ENCODE assay signal across 1 cellular context in the genomic region with DNA sequence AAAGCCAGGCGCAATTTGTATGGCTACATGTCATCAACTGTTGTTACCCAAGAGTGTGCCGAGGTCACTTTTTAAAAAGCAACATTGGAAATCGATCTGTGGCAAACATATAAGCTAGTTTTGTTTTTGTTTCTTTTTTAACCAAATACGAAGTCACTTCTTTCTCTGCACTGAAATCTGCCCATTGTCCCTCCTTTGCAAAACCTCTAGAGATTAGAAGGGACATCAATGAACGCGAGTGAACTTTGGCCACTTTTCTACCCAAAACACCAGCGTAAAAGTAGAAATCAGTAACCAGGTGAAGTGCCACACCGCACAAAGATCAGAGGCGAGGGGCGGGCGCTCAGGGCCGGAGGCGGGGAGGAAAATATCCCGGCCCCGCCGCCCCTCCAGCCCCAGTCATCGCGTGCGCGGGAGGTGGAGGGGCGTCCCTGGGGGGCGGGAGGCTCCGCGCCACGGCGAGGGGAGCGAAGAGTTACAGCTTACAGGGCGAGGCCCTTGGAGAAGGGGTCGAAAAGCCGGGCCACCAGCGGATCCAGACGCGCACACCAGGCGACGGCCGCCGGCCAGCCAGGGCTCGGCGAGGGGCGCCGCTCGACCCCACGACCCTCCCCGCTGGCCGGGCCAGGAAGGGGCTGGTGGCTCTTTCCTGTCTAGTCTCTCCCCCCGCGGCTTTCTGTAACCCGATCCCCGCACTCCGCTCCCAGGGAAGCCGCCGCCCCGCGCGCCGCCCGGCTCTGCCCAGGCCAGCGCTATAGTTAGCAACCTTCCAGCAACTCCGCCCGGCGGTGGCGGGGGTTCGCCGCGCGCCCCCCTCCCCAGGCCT.
TF ChIP-seq lines count a peak whose summit lies in the region.

No MANE protein-coding gene starts in this region.

TF ChIP-seq in HEK293, 187 proteins besides CTCF, POLR2A, EP300 and RAD21 (continued from another document and continues in another):
- TF ChIP-seq, protein P1, sequence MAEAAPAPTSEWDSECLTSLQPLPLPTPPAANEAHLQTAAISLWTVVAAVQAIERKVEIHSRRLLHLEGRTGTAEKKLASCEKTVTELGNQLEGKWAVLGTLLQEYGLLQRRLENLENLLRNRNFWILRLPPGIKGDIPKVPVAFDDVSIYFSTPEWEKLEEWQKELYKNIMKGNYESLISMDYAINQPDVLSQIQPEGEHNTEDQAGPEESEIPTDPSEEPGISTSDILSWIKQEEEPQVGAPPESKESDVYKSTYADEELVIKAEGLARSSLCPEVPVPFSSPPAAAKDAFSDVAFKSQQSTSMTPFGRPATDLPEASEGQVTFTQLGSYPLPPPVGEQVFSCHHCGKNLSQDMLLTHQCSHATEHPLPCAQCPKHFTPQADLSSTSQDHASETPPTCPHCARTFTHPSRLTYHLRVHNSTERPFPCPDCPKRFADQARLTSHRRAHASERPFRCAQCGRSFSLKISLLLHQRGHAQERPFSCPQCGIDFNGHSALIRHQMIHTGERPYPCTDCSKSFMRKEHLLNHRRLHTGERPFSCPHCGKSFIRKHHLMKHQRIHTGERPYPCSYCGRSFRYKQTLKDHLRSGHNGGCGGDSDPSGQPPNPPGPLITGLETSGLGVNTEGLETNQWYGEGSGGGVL (tag by site-specific recombination; IDR thresholded peaks at IDR 0.05), result peak; percentile 96
- TF ChIP-seq BCL11B (tag by site-specific recombination; IDR thresholded peaks at IDR 0.05; ENCODE audit: low read depth), result no peak
- TF ChIP-seq, protein P2, sequence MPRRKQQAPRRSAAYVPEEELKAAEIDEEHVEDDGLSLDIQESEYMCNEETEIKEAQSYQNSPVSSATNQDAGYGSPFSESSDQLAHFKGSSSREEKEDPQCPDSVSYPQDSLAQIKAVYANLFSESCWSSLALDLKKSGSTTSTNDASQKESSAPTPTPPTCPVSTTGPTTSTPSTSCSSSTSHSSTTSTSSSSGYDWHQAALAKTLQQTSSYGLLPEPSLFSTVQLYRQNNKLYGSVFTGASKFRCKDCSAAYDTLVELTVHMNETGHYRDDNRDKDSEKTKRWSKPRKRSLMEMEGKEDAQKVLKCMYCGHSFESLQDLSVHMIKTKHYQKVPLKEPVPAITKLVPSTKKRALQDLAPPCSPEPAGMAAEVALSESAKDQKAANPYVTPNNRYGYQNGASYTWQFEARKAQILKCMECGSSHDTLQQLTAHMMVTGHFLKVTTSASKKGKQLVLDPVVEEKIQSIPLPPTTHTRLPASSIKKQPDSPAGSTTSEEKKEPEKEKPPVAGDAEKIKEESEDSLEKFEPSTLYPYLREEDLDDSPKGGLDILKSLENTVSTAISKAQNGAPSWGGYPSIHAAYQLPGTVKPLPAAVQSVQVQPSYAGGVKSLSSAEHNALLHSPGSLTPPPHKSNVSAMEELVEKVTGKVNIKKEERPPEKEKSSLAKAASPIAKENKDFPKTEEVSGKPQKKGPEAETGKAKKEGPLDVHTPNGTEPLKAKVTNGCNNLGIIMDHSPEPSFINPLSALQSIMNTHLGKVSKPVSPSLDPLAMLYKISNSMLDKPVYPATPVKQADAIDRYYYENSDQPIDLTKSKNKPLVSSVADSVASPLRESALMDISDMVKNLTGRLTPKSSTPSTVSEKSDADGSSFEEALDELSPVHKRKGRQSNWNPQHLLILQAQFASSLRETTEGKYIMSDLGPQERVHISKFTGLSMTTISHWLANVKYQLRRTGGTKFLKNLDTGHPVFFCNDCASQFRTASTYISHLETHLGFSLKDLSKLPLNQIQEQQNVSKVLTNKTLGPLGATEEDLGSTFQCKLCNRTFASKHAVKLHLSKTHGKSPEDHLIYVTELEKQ (tag by site-specific recombination; IDR thresholded peaks at IDR 0.05; ENCODE audit: borderline replicate concordance), result no peak
- TF ChIP-seq ZNF335 (tag by site-specific recombination; conservative IDR thresholded peaks at IDR 0.05), result no peak
- TF ChIP-seq, protein P3, sequence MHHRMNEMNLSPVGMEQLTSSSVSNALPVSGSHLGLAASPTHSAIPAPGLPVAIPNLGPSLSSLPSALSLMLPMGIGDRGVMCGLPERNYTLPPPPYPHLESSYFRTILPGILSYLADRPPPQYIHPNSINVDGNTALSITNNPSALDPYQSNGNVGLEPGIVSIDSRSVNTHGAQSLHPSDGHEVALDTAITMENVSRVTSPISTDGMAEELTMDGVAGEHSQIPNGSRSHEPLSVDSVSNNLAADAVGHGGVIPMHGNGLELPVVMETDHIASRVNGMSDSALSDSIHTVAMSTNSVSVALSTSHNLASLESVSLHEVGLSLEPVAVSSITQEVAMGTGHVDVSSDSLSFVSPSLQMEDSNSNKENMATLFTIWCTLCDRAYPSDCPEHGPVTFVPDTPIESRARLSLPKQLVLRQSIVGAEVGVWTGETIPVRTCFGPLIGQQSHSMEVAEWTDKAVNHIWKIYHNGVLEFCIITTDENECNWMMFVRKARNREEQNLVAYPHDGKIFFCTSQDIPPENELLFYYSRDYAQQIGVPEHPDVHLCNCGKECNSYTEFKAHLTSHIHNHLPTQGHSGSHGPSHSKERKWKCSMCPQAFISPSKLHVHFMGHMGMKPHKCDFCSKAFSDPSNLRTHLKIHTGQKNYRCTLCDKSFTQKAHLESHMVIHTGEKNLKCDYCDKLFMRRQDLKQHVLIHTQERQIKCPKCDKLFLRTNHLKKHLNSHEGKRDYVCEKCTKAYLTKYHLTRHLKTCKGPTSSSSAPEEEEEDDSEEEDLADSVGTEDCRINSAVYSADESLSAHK (tag by site-specific recombination; IDR thresholded peaks at IDR 0.05), result no peak
- no peak for TF ChIP-seq ZNF426 (tag by site-specific recombination; IDR thresholded peaks at IDR 0.05)
- TF ChIP-seq, protein P4, sequence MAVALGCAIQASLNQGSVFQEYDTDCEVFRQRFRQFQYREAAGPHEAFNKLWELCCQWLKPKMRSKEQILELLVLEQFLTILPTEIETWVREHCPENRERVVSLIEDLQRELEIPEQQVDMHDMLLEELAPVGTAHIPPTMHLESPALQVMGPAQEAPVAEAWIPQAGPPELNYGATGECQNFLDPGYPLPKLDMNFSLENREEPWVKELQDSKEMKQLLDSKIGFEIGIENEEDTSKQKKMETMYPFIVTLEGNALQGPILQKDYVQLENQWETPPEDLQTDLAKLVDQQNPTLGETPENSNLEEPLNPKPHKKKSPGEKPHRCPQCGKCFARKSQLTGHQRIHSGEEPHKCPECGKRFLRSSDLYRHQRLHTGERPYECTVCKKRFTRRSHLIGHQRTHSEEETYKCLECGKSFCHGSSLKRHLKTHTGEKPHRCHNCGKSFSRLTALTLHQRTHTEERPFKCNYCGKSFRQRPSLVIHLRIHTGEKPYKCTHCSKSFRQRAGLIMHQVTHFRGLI (tag by site-specific recombination; IDR thresholded peaks at IDR 0.05), result no peak
- TF ChIP-seq, protein P5, sequence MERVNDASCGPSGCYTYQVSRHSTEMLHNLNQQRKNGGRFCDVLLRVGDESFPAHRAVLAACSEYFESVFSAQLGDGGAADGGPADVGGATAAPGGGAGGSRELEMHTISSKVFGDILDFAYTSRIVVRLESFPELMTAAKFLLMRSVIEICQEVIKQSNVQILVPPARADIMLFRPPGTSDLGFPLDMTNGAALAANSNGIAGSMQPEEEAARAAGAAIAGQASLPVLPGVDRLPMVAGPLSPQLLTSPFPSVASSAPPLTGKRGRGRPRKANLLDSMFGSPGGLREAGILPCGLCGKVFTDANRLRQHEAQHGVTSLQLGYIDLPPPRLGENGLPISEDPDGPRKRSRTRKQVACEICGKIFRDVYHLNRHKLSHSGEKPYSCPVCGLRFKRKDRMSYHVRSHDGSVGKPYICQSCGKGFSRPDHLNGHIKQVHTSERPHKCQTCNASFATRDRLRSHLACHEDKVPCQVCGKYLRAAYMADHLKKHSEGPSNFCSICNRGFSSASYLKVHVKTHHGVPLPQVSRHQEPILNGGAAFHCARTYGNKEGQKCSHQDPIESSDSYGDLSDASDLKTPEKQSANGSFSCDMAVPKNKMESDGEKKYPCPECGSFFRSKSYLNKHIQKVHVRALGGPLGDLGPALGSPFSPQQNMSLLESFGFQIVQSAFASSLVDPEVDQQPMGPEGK (tag by site-specific recombination; IDR thresholded peaks at IDR 0.05), result peak; percentile 79
- TF ChIP-seq ZNF132 (tag by site-specific recombination; IDR thresholded peaks at IDR 0.05; ENCODE audit: borderline replicate concordance), result no peak
- peak; percentile 81; the same call in 1 of the 2 replicates for TF ChIP-seq KLF8 (tag by site-specific recombination; IDR thresholded peaks at IDR 0.05)
- TF ChIP-seq ZNF791 (tag by site-specific recombination; IDR thresholded peaks at IDR 0.05), result no peak
- no peak for TF ChIP-seq ZNF623 (tag by site-specific recombination; IDR thresholded peaks at IDR 0.05)
- no peak for TF ChIP-seq ZNF837 (tag by site-specific recombination; IDR thresholded peaks at IDR 0.05)
- no peak for TF ChIP-seq ZNF16 (tag by site-specific recombination; IDR thresholded peaks at IDR 0.05; ENCODE audit: low read depth)
- TF ChIP-seq ZNF558 (tag by site-specific recombination; IDR thresholded peaks at IDR 0.05), result no peak
- TF ChIP-seq MZF1 (tag by site-specific recombination; IDR thresholded peaks at IDR 0.05; ENCODE audit: borderline replicate concordance), result no peak
- peak; percentile 60; the same call in 1 of the 2 replicates for TF ChIP-seq SP7 (tag by site-specific recombination; IDR thresholded peaks at IDR 0.05)
- no peak for TF ChIP-seq ZNF146 (tag by site-specific recombination; IDR thresholded peaks at IDR 0.05)
- TF ChIP-seq, protein P6, sequence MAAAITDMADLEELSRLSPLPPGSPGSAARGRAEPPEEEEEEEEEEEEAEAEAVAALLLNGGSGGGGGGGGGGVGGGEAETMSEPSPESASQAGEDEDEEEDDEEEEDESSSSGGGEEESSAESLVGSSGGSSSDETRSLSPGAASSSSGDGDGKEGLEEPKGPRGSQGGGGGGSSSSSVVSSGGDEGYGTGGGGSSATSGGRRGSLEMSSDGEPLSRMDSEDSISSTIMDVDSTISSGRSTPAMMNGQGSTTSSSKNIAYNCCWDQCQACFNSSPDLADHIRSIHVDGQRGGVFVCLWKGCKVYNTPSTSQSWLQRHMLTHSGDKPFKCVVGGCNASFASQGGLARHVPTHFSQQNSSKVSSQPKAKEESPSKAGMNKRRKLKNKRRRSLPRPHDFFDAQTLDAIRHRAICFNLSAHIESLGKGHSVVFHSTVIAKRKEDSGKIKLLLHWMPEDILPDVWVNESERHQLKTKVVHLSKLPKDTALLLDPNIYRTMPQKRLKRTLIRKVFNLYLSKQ (tag by site-specific recombination; IDR thresholded peaks at IDR 0.05; ENCODE audit: borderline replicate concordance), result no peak
- no peak for TF ChIP-seq ZNF433 (tag by site-specific recombination; IDR thresholded peaks at IDR 0.05; ENCODE audit: low read depth)
- TF ChIP-seq ZNF530 (tag by site-specific recombination; IDR thresholded peaks at IDR 0.05; ENCODE audit: low read depth), result no peak
- peak; percentile 63; the same call in 1 of the 2 replicates for TF ChIP-seq IKZF3 (tag by site-specific recombination; IDR thresholded peaks at IDR 0.05)
- TF ChIP-seq ZNF76 (tag by site-specific recombination; IDR thresholded peaks at IDR 0.05; ENCODE audit: borderline replicate concordance, low read depth), result no peak
- no peak for TF ChIP-seq ZFP69B (tag by site-specific recombination; IDR thresholded peaks at IDR 0.05)
- TF ChIP-seq ZNF350 (tag by site-specific recombination; IDR thresholded peaks at IDR 0.05), result no peak
- no peak for TF ChIP-seq ZNF658 (tag by site-specific recombination; IDR thresholded peaks at IDR 0.05)
- no peak for TF ChIP-seq ZNF473 (tag by site-specific recombination; IDR thresholded peaks at IDR 0.05)
- no peak for TF ChIP-seq ZNF777 (tag by site-specific recombination; IDR thresholded peaks at IDR 0.05; ENCODE audit: borderline replicate concordance)
- no peak for TF ChIP-seq ZNF174 (tag by site-specific recombination; IDR thresholded peaks at IDR 0.05)
- no peak for TF ChIP-seq ZNF274 (IDR thresholded peaks at IDR 0.05; ENCODE audit: low read length)
- no peak for TF ChIP-seq ZNF274 (tag by site-specific recombination; IDR thresholded peaks at IDR 0.05; ENCODE audit: borderline replicate concordance)
- TF ChIP-seq ZNF404 (tag by site-specific recombination; IDR thresholded peaks at IDR 0.05), result no peak
- TF ChIP-seq, protein P7, sequence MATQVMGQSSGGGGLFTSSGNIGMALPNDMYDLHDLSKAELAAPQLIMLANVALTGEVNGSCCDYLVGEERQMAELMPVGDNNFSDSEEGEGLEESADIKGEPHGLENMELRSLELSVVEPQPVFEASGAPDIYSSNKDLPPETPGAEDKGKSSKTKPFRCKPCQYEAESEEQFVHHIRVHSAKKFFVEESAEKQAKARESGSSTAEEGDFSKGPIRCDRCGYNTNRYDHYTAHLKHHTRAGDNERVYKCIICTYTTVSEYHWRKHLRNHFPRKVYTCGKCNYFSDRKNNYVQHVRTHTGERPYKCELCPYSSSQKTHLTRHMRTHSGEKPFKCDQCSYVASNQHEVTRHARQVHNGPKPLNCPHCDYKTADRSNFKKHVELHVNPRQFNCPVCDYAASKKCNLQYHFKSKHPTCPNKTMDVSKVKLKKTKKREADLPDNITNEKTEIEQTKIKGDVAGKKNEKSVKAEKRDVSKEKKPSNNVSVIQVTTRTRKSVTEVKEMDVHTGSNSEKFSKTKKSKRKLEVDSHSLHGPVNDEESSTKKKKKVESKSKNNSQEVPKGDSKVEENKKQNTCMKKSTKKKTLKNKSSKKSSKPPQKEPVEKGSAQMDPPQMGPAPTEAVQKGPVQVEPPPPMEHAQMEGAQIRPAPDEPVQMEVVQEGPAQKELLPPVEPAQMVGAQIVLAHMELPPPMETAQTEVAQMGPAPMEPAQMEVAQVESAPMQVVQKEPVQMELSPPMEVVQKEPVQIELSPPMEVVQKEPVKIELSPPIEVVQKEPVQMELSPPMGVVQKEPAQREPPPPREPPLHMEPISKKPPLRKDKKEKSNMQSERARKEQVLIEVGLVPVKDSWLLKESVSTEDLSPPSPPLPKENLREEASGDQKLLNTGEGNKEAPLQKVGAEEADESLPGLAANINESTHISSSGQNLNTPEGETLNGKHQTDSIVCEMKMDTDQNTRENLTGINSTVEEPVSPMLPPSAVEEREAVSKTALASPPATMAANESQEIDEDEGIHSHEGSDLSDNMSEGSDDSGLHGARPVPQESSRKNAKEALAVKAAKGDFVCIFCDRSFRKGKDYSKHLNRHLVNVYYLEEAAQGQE (tag by site-specific recombination; IDR thresholded peaks at IDR 0.05), result no peak
- TF ChIP-seq, protein P8, sequence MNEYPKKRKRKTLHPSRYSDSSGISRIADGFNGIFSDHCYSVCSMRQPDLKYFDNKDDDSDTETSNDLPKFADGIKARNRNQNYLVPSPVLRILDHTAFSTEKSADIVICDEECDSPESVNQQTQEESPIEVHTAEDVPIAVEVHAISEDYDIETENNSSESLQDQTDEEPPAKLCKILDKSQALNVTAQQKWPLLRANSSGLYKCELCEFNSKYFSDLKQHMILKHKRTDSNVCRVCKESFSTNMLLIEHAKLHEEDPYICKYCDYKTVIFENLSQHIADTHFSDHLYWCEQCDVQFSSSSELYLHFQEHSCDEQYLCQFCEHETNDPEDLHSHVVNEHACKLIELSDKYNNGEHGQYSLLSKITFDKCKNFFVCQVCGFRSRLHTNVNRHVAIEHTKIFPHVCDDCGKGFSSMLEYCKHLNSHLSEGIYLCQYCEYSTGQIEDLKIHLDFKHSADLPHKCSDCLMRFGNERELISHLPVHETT (tag by site-specific recombination; IDR thresholded peaks at IDR 0.05), result no peak
- TF ChIP-seq, protein P9, sequence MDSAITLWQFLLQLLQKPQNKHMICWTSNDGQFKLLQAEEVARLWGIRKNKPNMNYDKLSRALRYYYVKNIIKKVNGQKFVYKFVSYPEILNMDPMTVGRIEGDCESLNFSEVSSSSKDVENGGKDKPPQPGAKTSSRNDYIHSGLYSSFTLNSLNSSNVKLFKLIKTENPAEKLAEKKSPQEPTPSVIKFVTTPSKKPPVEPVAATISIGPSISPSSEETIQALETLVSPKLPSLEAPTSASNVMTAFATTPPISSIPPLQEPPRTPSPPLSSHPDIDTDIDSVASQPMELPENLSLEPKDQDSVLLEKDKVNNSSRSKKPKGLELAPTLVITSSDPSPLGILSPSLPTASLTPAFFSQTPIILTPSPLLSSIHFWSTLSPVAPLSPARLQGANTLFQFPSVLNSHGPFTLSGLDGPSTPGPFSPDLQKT (IDR thresholded peaks at IDR 0.05; ENCODE audit: borderline replicate concordance, low read depth, low read length), result no peak
- TF ChIP-seq ZFP3 (tag by site-specific recombination; IDR thresholded peaks at IDR 0.05; ENCODE audit: low read depth), result no peak
